In the genomic region with DNA sequence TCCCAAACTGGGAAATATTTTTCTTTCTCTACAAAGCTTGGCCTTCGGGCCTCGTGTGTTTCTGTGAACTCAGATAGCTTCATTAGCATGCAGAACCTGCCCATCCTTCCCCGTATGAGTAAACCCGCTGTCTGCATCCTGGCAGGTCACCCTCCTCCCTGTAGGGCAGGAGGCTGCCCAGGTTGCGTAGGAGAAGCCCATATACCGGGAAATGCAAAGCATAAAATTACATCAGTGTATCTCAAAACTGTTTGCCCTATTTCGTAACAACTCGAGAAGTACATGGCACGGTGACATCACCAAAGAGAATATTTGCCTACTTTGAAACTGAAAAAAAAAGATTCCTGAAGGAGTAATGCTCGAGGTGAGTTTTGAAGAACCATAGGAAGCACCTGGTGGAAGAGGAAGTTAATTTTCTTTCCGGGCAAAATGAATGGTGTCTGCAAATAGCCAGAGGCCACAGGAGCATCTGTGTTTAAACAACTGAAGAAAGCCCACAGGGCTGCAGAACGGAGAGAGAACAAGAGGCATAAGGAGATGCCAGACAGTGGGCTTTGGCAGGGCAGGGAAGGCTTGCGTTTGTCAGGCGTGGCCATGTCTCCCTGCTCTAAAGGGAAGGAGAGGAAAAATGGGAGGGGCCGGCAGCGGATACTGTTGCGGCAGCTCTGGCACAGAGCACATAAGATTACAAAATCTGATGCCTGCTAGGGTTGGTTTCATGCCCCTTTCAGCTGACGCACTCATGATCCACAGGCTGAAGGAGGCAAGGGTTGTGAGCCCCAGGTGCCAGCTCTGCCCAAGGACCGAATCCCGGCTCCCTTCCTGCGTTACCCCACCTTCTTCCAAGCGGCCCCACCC, we compare ENCODE assay signal across 11 cellular contexts.
DNase-seq lines count a peak whose midpoint lies in the region; ATAC-seq and TF ChIP-seq lines count a peak whose summit lies in the region.
"Had no signal": no experiment of that assay in that cellular context is flagged by ENCODE, and none has a peak within 500 bp of the region (broad histone marks: within the 10 kb centered on the region; RNA-seq: fewer than 3 reads in every experiment).

No MANE protein-coding gene starts in this region.

- peaks cover 35% of the 10 kb centered on the region for H3K27me3 Mint-ChIP-seq in activated naive CD4-positive, alpha-beta T cell treated with anti-CD3 and anti-CD28 coated beads, Interleukin-2, amount 10 ng/mL, durations not matched to agents 7 days and 5 days
- peaks cover 23% of the 10 kb centered on the region for H3K27me3 Mint-ChIP-seq in activated naive CD4-positive, alpha-beta T cell treated with anti-CD3 and anti-CD28 coated beads for 36 hours (ENCODE audit: low read depth)

- H3K27ac Mint-ChIP-seq in activated naive CD4-positive, alpha-beta T cell treated with anti-CD3 and anti-CD28 coated beads, Interleukin-2, amount 10 ng/mL, durations not matched to agents 7 days and 5 days = peak overlapping the region; percentile 49
- no peak overlapping the region for H3K27ac Mint-ChIP-seq in activated naive CD4-positive, alpha-beta T cell treated with anti-CD3 and anti-CD28 coated beads for 36 hours
- H3K27ac Mint-ChIP-seq: endodermal cell, nephron had no signal

- H3K36me3 ChIP-seq in upper lobe of right lung = no peaks in the 10 kb centered on the region

- no peak for TF ChIP-seq CTCF in upper lobe of right lung (IDR thresholded peaks at IDR 0.05)

- H3K9me3 ChIP-seq in upper lobe of right lung = no peaks in the 10 kb centered on the region

- ATAC-seq in left colon (peak; percentile 49), upper lobe of right lung (peak; percentile 90), GM19463 (IDR thresholded peaks at IDR 0.05; ENCODE audit: unreplicated experiment) (no peak)

- no peak for DNase-seq in activated naive CD4-positive, alpha-beta T cell treated with anti-CD3 and anti-CD28 coated beads, Interleukin-2, amount 10 ng/mL, durations not matched to agents 7 days and 5 days
- no peak for DNase-seq in activated naive CD4-positive, alpha-beta T cell treated with anti-CD3 and anti-CD28 coated beads for 36 hours
- DNase-seq in amniotic epithelial cell (ENCODE audit: low read depth) = peak; percentile 76
- peak; percentile 56 to 61 for DNase-seq in left colon
- DNase-seq in upper lobe of right lung = peak; percentile 86
- DNase-seq in midbrain (lab: John Stamatoyannopoulos, UW) = no peak
- no peak for DNase-seq in activated CD4-positive, alpha-beta T cell treated with anti-CD3 and anti-CD28 coated beads for 48 hours
- DNase-seq: activated CD8-positive, alpha-beta memory T cell treated with anti-CD3 and anti-CD28 coated beads, Interleukin-2, amount 50 U/mL, for 4 hours; endodermal cell had no signal

- no peaks in the 10 kb centered on the region for H3K27me3 ChIP-seq in upper lobe of right lung

- intact Hi-C loops in activated naive CD4-positive, alpha-beta T cell treated with anti-CD3 and anti-CD28 coated beads for 36 hours (cut with micrococcal nuclease) = no loop called here
- intact Hi-C loops in left colon (cut with DNase I, micrococcal nuclease) = no loop called here
- intact Hi-C loops in upper lobe of right lung (cut with DNase I) = no loop called here

- no peaks in the 10 kb centered on the region for H3K9me3 Mint-ChIP-seq in activated naive CD4-positive, alpha-beta T cell treated with anti-CD3 and anti-CD28 coated beads, Interleukin-2, amount 10 ng/mL, durations not matched to agents 7 days and 5 days
- H3K9me3 Mint-ChIP-seq in activated naive CD4-positive, alpha-beta T cell treated with anti-CD3 and anti-CD28 coated beads for 36 hours = no peaks in the 10 kb centered on the region

- H3K4me1 Mint-ChIP-seq in activated naive CD4-positive, alpha-beta T cell treated with anti-CD3 and anti-CD28 coated beads, Interleukin-2, amount 10 ng/mL, durations not matched to agents 7 days and 5 days = peaks cover 4% of the 10 kb centered on the region
- peaks cover 11% of the 10 kb centered on the region for H3K4me1 Mint-ChIP-seq in activated naive CD4-positive, alpha-beta T cell treated with anti-CD3 and anti-CD28 coated beads for 36 hours (ENCODE audit: low read depth)

- peaks cover 13% of the 10 kb centered on the region for H3K4me1 ChIP-seq in upper lobe of right lung

- peak overlapping the region; percentile 71 for H3K27ac ChIP-seq in upper lobe of right lung

- H3K36me3 Mint-ChIP-seq in activated naive CD4-positive, alpha-beta T cell treated with anti-CD3 and anti-CD28 coated beads, Interleukin-2, amount 10 ng/mL, durations not matched to agents 7 days and 5 days = no peaks in the 10 kb centered on the region
- H3K36me3 Mint-ChIP-seq in activated naive CD4-positive, alpha-beta T cell treated with anti-CD3 and anti-CD28 coated beads for 36 hours (ENCODE audit: low read depth) = no peaks in the 10 kb centered on the region

- no peak overlapping the region for H3K4me3 ChIP-seq in upper lobe of right lung

- CTCF ChIA-PET in activated naive CD4-positive, alpha-beta T cell treated with anti-CD3 and anti-CD28 coated beads, Interleukin-2, amount 10 ng/mL, durations not matched to agents 7 days and 5 days (lab: Charles Lee) = interaction anchor here (1.2 kb wide), 1 partner anchor 10 kb away, joined by 3 read pairs; no protein-coding TSS in a partner anchor
- CTCF ChIA-PET in activated naive CD4-positive, alpha-beta T cell treated with anti-CD3 and anti-CD28 coated beads for 36 hours (lab: Charles Lee) = no interaction called here

- H3K4me3 Mint-ChIP-seq in activated naive CD4-positive, alpha-beta T cell treated with anti-CD3 and anti-CD28 coated beads, Interleukin-2, amount 10 ng/mL, durations not matched to agents 7 days and 5 days = no peak overlapping the region
- no peak overlapping the region for H3K4me3 Mint-ChIP-seq in activated naive CD4-positive, alpha-beta T cell treated with anti-CD3 and anti-CD28 coated beads for 36 hours
- H3K4me3 Mint-ChIP-seq: endodermal cell, nephron had no signal

Comparison
In these comparisons a context has a peak if more than half of its experiments do, and no peak if none do; other contexts are left out.
1. DNase-seq: peak in amniotic epithelial cell (single experiment), left colon (2 of 2) and upper lobe of right lung (single experiment); none in activated naive CD4-positive, alpha-beta T cell treated with anti-CD3 and anti-CD28 coated beads, Interleukin-2, amount 10 ng/mL, durations not matched to agents 7 days and 5 days (single experiment), activated naive CD4-positive, alpha-beta T cell treated with anti-CD3 and anti-CD28 coated beads for 36 hours (single experiment), midbrain (single experiment) and activated CD4-positive, alpha-beta T cell treated with anti-CD3 and anti-CD28 coated beads for 48 hours (single experiment).